ENCODE assay signal across 31 cellular contexts in genomic region chr17:73800893-73801292, GRCh38.
DNase-seq lines count a peak whose midpoint lies in the region; ATAC-seq and TF ChIP-seq lines count a peak whose summit lies in the region.
"Had no signal": no experiment of that assay in that cellular context is flagged by ENCODE, and none has a peak within 500 bp of the region (broad histone marks: within the 10 kb centered on the region; RNA-seq: fewer than 3 reads in every experiment).

No MANE protein-coding gene starts in this region.

- CTCF ChIA-PET in activated CD8-positive, alpha-beta memory T cell treated with anti-CD3 and anti-CD28 coated beads, Interleukin-2, amount 10 ng/mL, durations not matched to agents 7 days and 5 days (lab: Charles Lee): no interaction called here

- no peaks in the 10 kb centered on the region for H3K4me1 Mint-ChIP-seq in activated CD8-positive, alpha-beta memory T cell treated with anti-CD3 and anti-CD28 coated beads, Interleukin-2, amount 10 ng/mL, durations not matched to agents 7 days and 5 days
- H3K4me1 Mint-ChIP-seq: B cell; CD8-positive, alpha-beta memory T cell; naive B cell had no signal

- no peak overlapping the region for H3K27ac Mint-ChIP-seq in activated CD8-positive, alpha-beta memory T cell treated with anti-CD3 and anti-CD28 coated beads, Interleukin-2, amount 10 ng/mL, durations not matched to agents 7 days and 5 days
- H3K27ac Mint-ChIP-seq: activated CD8-positive, alpha-beta T cell treated with anti-CD3 and anti-CD28 coated beads for 36 hours; activated naive CD8-positive, alpha-beta T cell; B cell; CD8-positive, alpha-beta memory T cell; naive B cell; progenitor cell of endocrine pancreas had no signal

- no peak for ATAC-seq in RWPE2 (ENCODE audit: low read depth)
- ATAC-seq in activated CD8-positive, alpha-beta memory T cell treated with anti-CD3 and anti-CD28 coated beads, Interleukin-2, amount 10 ng/mL, durations not matched to agents 7 days and 5 days: no peak
- no peak for ATAC-seq in sciatic nerve
- ATAC-seq in HG03571 (IDR thresholded peaks at IDR 0.05; ENCODE audit: unreplicated experiment): no peak
- ATAC-seq: activated CD8-positive, alpha-beta T cell treated with anti-CD3 and anti-CD28 coated beads for 36 hours; gastrocnemius medialis; Panc1 had no signal

- H3K27me3 Mint-ChIP-seq in activated CD8-positive, alpha-beta memory T cell treated with anti-CD3 and anti-CD28 coated beads, Interleukin-2, amount 10 ng/mL, durations not matched to agents 7 days and 5 days: peaks cover 8% of the 10 kb centered on the region

- intact Hi-C loops in sciatic nerve (cut with DNase I): no loop called here

- DNase-seq in COR-L47 (lab: John Stamatoyannopoulos, UW) (peak; percentile 74), NCI-H1417 treated with DMSO at 0.1 percent for 48 hours (lab: John Stamatoyannopoulos, UW) (peak; percentile 83), NCI-H2227 treated with DMSO at 0.1 percent for 48 hours (lab: John Stamatoyannopoulos, UW) (peak; percentile 76), RWPE2 (ENCODE audit: low spot score) (peak; percentile 29), sciatic nerve (ENCODE audit: low spot score) (no peak)
- DNase-seq in activated CD8-positive, alpha-beta memory T cell treated with anti-CD3 and anti-CD28 coated beads, Interleukin-2, amount 10 ng/mL, durations not matched to agents 7 days and 5 days: no peak
- DNase-seq: ACHN; activated CD4-positive, alpha-beta T cell treated with anti-CD3 and anti-CD28 coated beads for 1 hour; activated CD8-positive, alpha-beta T cell treated with anti-CD3 and anti-CD28 coated beads for 36 hours; activated effector memory CD4-positive, alpha-beta T cell treated with Interleukin-2 at 50 U/mL for 16 hours; activated T-cell treated with anti-CD3 and anti-CD28 coated beads for 4 hours; CD8-positive, alpha-beta memory T cell; EL; gastrocnemius medialis; KG1; MG63; naive B cell; NCI-H1694; NCI-H510A; SIG-M5; stimulated activated CD4-positive, alpha-beta T cell treated with anti-CD3 and anti-CD28 coated beads, Interleukin-4, amount 100 ng/mL, for 1 hour; stomach had no signal

- peaks cover 53% of the 10 kb centered on the region for H3K4me1 ChIP-seq in RWPE2 (ENCODE audit: insufficient read depth, poor library complexity, severe bottlenecking)
- H3K4me1 ChIP-seq: breast epithelium, gastrocnemius medialis had no signal

- H3K36me3 Mint-ChIP-seq in activated CD8-positive, alpha-beta memory T cell treated with anti-CD3 and anti-CD28 coated beads, Interleukin-2, amount 10 ng/mL, durations not matched to agents 7 days and 5 days: no peaks in the 10 kb centered on the region

- no peaks in the 10 kb centered on the region for H3K9me3 Mint-ChIP-seq in activated CD8-positive, alpha-beta memory T cell treated with anti-CD3 and anti-CD28 coated beads, Interleukin-2, amount 10 ng/mL, durations not matched to agents 7 days and 5 days (ENCODE audit: low read depth)

- peak overlapping the region; percentile 92 for H3K27ac ChIP-seq in RWPE2 (ENCODE audit: poor library complexity, severe bottlenecking)
- H3K27ac ChIP-seq: breast epithelium, gastrocnemius medialis, HL-60, neutrophil, right lobe of liver, stomach had no signal

- H3K9me3 ChIP-seq in RWPE2 (ENCODE audit: severe bottlenecking): no peaks in the 10 kb centered on the region
- H3K9me3 ChIP-seq: gastrocnemius medialis, neutrophil, right lobe of liver had no signal

- no peak for TF ChIP-seq CTCF in RWPE2 (IDR thresholded peaks at IDR 0.05; ENCODE audit: poor library complexity, severe bottlenecking)

- no peaks in the 10 kb centered on the region for H3K27me3 ChIP-seq in RWPE2 (ENCODE audit: insufficient read depth, poor library complexity, severe bottlenecking)
- H3K27me3 ChIP-seq: MG63, right lobe of liver had no signal

- H3K4me3 Mint-ChIP-seq in activated CD8-positive, alpha-beta memory T cell treated with anti-CD3 and anti-CD28 coated beads, Interleukin-2, amount 10 ng/mL, durations not matched to agents 7 days and 5 days: no peak overlapping the region
- H3K4me3 Mint-ChIP-seq: activated CD8-positive, alpha-beta T cell treated with anti-CD3 and anti-CD28 coated beads for 36 hours; activated naive CD8-positive, alpha-beta T cell; B cell; CD8-positive, alpha-beta memory T cell; naive B cell had no signal

- H3K4me3 ChIP-seq in RWPE2 (ENCODE audit: severe bottlenecking): no peak overlapping the region
- H3K4me3 ChIP-seq: breast epithelium, gastrocnemius medialis, MG63, right lobe of liver, stomach had no signal

- H3K36me3 ChIP-seq in RWPE2 (ENCODE audit: low read depth): no peaks in the 10 kb centered on the region
- H3K36me3 ChIP-seq: breast epithelium, gastrocnemius medialis, MG63, neutrophil, right lobe of liver, stomach had no signal

Comparison
In these comparisons a context has a peak if more than half of its experiments do, and no peak if none do; other contexts are left out.
1. DNase-seq: peak in COR-L47 (single experiment), NCI-H1417 treated with DMSO at 0.1 percent for 48 hours (single experiment), NCI-H2227 treated with DMSO at 0.1 percent for 48 hours (single experiment) and RWPE2 (single experiment); none in activated CD8-positive, alpha-beta memory T cell treated with anti-CD3 and anti-CD28 coated beads, Interleukin-2, amount 10 ng/mL, durations not matched to agents 7 days and 5 days (single experiment) and sciatic nerve (single experiment).